ENCODE assay signal across 17 cellular contexts in genomic region chr19:18744019-18744418, GRCh38. TPM values are rescaled to one million over a fixed set of nuclear protein-coding genes. Genes with fewer than 3 reads are reported as not detected.
"Had no signal": no experiment of that assay in that cellular context is flagged by ENCODE, and none has a peak within 500 bp of the region (broad histone marks: within the 10 kb centered on the region; RNA-seq: fewer than 3 reads in every experiment).

No MANE protein-coding gene starts in this region.

- H3K27me3 Mint-ChIP-seq: central memory CD8-positive, alpha-beta T cell; dendritic cell treated with granulocyte-macrophage colony-stimulating factor and Interleukin-4, amounts not matched to agents 40 ng/mL and 50 ng/mL, for 4 days; effector memory CD8-positive, alpha-beta T cell; memory B cell; naive thymus-derived CD4-positive, alpha-beta T cell had no signal

- ATAC-seq: effector memory CD8-positive, alpha-beta T cell; gastrocnemius medialis; naive thymus-derived CD4-positive, alpha-beta T cell had no signal

- H3K9me3 ChIP-seq: esophagus muscularis mucosa, gastrocnemius medialis, left ventricle myocardium inferior, lower lobe of right lung, stomach, thoracic aorta, transverse colon had no signal

- H3K9me3 Mint-ChIP-seq: central memory CD8-positive, alpha-beta T cell; dendritic cell treated with granulocyte-macrophage colony-stimulating factor and Interleukin-4, amounts not matched to agents 40 ng/mL and 50 ng/mL, for 4 days; effector memory CD8-positive, alpha-beta T cell; memory B cell; naive thymus-derived CD4-positive, alpha-beta T cell had no signal

- DNase-seq: effector memory CD8-positive, alpha-beta T cell; gastrocnemius medialis; kidney; midbrain; naive thymus-derived CD4-positive, alpha-beta T cell; stimulated activated CD4-positive, alpha-beta T cell treated with anti-CD3 and anti-CD28 coated beads, Interleukin-12 subunit alpha, Interleukin-12 subunit beta, amount 100 ng/mL, for 4 hours; stimulated activated naive CD4-positive, alpha-beta T cell had no signal

- H3K4me1 ChIP-seq: gastrocnemius medialis had no signal

- H3K27ac Mint-ChIP-seq: dendritic cell treated with granulocyte-macrophage colony-stimulating factor and Interleukin-4, amounts not matched to agents 40 ng/mL and 50 ng/mL, for 4 days; effector memory CD8-positive, alpha-beta T cell; memory B cell; naive thymus-derived CD4-positive, alpha-beta T cell had no signal

- H3K27me3 ChIP-seq: esophagus muscularis mucosa, gastrocnemius medialis, stomach, transverse colon had no signal

- H3K27ac ChIP-seq: epithelial cell of prostate, esophagus muscularis mucosa, gastrocnemius medialis, lower lobe of right lung, thoracic aorta had no signal

- H3K4me3 Mint-ChIP-seq: central memory CD8-positive, alpha-beta T cell; dendritic cell treated with granulocyte-macrophage colony-stimulating factor and Interleukin-4, amounts not matched to agents 40 ng/mL and 50 ng/mL, for 4 days; effector memory CD8-positive, alpha-beta T cell; memory B cell; naive thymus-derived CD4-positive, alpha-beta T cell had no signal

- H3K4me1 Mint-ChIP-seq: central memory CD8-positive, alpha-beta T cell; memory B cell had no signal

- H3K4me3 ChIP-seq: esophagus muscularis mucosa, gastrocnemius medialis, lower lobe of right lung, stomach, thoracic aorta, transverse colon had no signal

- H3K36me3 ChIP-seq: gastrocnemius medialis, left ventricle myocardium inferior, lower lobe of right lung, thoracic aorta, transverse colon had no signal

RNA-seq across cellular contexts. Expression of gene COMP, which starts 47.1 kb away (rescaled TPM):
- total RNA-seq: naive thymus-derived CD4-positive, alpha-beta T cell had no signal
- polyA plus RNA-seq: naive thymus-derived CD4-positive, alpha-beta T cell had no signal
